21 cellular contexts compared by ENCODE assay signal in the genomic region with DNA sequence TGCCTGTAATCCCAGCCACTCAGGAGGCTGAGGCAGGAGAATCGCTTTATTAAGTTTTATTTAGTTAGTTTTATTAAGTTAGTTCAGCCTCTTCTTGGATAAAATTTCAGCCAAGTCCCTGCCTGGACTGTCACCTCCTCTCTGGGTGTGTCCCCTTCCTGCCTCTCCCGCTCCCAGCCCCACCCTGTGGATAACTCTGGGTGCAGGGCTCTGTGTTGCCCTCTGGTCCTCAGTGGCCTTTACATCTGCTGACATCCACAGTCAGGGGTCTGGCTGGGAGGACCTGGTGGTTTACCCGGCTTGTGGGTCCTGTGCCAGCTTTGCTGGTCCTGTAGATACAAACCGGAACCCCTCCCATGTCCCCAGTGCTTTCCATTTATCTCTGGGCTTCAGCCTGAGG.
"Had no signal": no experiment of that assay in that cellular context is flagged by ENCODE, and none has a peak within 500 bp of the region (broad histone marks: within the 10 kb centered on the region; RNA-seq: fewer than 3 reads in every experiment).

No MANE protein-coding gene starts in this region.

- H3K27me3 ChIP-seq: right atrium auricular region, stomach, testis had no signal

- DNase-seq: activated CD4-positive, alpha-beta T cell treated with anti-CD3 and anti-CD28 coated beads for 48 hours; activated CD8-positive, alpha-beta memory T cell treated with anti-CD3 and anti-CD28 coated beads, Interleukin-2, amount 50 U/mL, for 4 hours; activated CD8-positive, alpha-beta T cell treated with anti-CD3 and anti-CD28 coated beads, Interleukin-2, amount 10 ng/mL, durations not matched to agents 7 days and 5 days; activated naive CD8-positive, alpha-beta T cell treated with anti-CD3 and anti-CD28 coated beads for 36 hours; amygdala; central memory CD4-positive, alpha-beta T cell; effector CD4-positive, alpha-beta T cell; foreskin fibroblast; glutamatergic neuron; hypothalamus; kidney; left ventricle myocardium superior; occipital lobe; stomach; T-cell; T-helper 9 cell; testis had no signal

- H3K27ac ChIP-seq: right atrium auricular region, stomach, testis had no signal

- H3K4me3 ChIP-seq: coronary artery, right atrium auricular region, smooth muscle cell, stomach, testis had no signal

- H3K4me2 ChIP-seq: smooth muscle cell had no signal

- ATAC-seq: activated CD8-positive, alpha-beta T cell treated with anti-CD3 and anti-CD28 coated beads, Interleukin-2, amount 10 ng/mL, durations not matched to agents 7 days and 5 days; left ventricle myocardium superior; natural killer cell treated with Interleukin-12 subunit alpha and Interleukin-12 subunit beta and Interleukin-15 and Interleukin-18, amount 100 ng/mL, for 72 hours; T-cell had no signal

- H3K9me3 ChIP-seq: right atrium auricular region, stomach, testis had no signal

- H3K36me3 ChIP-seq: right atrium auricular region, stomach had no signal
